In genomic region chr2:67515021-67515420, GRCh38 we compare ENCODE assay signal across 19 cellular contexts.
"Had no signal": no experiment of that assay in that cellular context is flagged by ENCODE, and none has a peak within 500 bp of the region (broad histone marks: within the 10 kb centered on the region; RNA-seq: fewer than 3 reads in every experiment).

No MANE protein-coding gene starts in this region.

- H3K4me1 ChIP-seq: gastrocnemius medialis had no signal

- H3K9me3 ChIP-seq: gastrocnemius medialis, mucosa of descending colon, suprapubic skin had no signal

- H3K27me3 ChIP-seq: gastrocnemius medialis, suprapubic skin had no signal

- H3K4me3 Mint-ChIP-seq: activated CD8-positive, alpha-beta T cell treated with anti-CD3 and anti-CD28 coated beads for 36 hours; activated naive CD8-positive, alpha-beta T cell treated with anti-CD3 and anti-CD28 coated beads, Interleukin-2, amount 10 ng/mL, durations not matched to agents 7 days and 5 days; activated T-cell treated with anti-CD3 and anti-CD28 coated beads, Interleukin-2, amount 50 U/mL, for 72 hours; naive thymus-derived CD8-positive, alpha-beta T cell had no signal

- DNase-seq: activated CD4-positive, alpha-beta T cell treated with anti-CD3 and anti-CD28 coated beads for 4 hours; activated CD8-positive, alpha-beta memory T cell treated with anti-CD3 and anti-CD28 coated beads, Interleukin-2, amount 50 U/mL, for 4 hours; activated CD8-positive, alpha-beta T cell treated with anti-CD3 and anti-CD28 coated beads for 36 hours; activated gamma-delta T cell treated with Interleukin-2 at 50 U/mL for 16 hours; activated naive CD8-positive, alpha-beta T cell treated with anti-CD3 and anti-CD28 coated beads, Interleukin-2, amount 10 ng/mL, durations not matched to agents 7 days and 5 days; activated T-cell treated with anti-CD3 and anti-CD28 coated beads, Interleukin-2, amount 50 U/mL, for 72 hours; anterior cingulate cortex; dorsolateral prefrontal cortex; gastrocnemius medialis; kidney glomerular epithelial cell; mucosa of descending colon; naive thymus-derived CD8-positive, alpha-beta T cell; nucleus accumbens; stimulated activated CD4-positive, alpha-beta T cell treated with anti-CD3 and anti-CD28 coated beads, Interleukin-2, amount 100 ng/mL, for 48 hours; stimulated activated naive CD4-positive, alpha-beta T cell treated with Interleukin-2 at 50 U/mL for 16 hours; SW 1271; WERI-Rb-1 had no signal

- H3K27ac Mint-ChIP-seq: activated CD8-positive, alpha-beta T cell treated with anti-CD3 and anti-CD28 coated beads for 36 hours; activated naive CD8-positive, alpha-beta T cell treated with anti-CD3 and anti-CD28 coated beads, Interleukin-2, amount 10 ng/mL, durations not matched to agents 7 days and 5 days; activated T-cell treated with anti-CD3 and anti-CD28 coated beads, Interleukin-2, amount 50 U/mL, for 72 hours; naive thymus-derived CD8-positive, alpha-beta T cell had no signal

- H3K27me3 Mint-ChIP-seq: activated CD8-positive, alpha-beta T cell treated with anti-CD3 and anti-CD28 coated beads for 36 hours; activated naive CD8-positive, alpha-beta T cell treated with anti-CD3 and anti-CD28 coated beads, Interleukin-2, amount 10 ng/mL, durations not matched to agents 7 days and 5 days had no signal

- H3K9me3 Mint-ChIP-seq: activated CD8-positive, alpha-beta T cell treated with anti-CD3 and anti-CD28 coated beads for 36 hours; activated naive CD8-positive, alpha-beta T cell treated with anti-CD3 and anti-CD28 coated beads, Interleukin-2, amount 10 ng/mL, durations not matched to agents 7 days and 5 days had no signal

- H3K4me1 Mint-ChIP-seq: activated naive CD8-positive, alpha-beta T cell treated with anti-CD3 and anti-CD28 coated beads, Interleukin-2, amount 10 ng/mL, durations not matched to agents 7 days and 5 days; naive thymus-derived CD8-positive, alpha-beta T cell had no signal

- H3K36me3 Mint-ChIP-seq: activated naive CD8-positive, alpha-beta T cell treated with anti-CD3 and anti-CD28 coated beads, Interleukin-2, amount 10 ng/mL, durations not matched to agents 7 days and 5 days; naive thymus-derived CD8-positive, alpha-beta T cell had no signal

- ATAC-seq: activated CD8-positive, alpha-beta T cell treated with anti-CD3 and anti-CD28 coated beads for 36 hours; activated T-cell treated with anti-CD3 and anti-CD28 coated beads, Interleukin-2, amount 50 U/mL, for 72 hours; gastrocnemius medialis; naive thymus-derived CD8-positive, alpha-beta T cell had no signal

- H3K27ac ChIP-seq: dorsolateral prefrontal cortex, gastrocnemius medialis, suprapubic skin, WERI-Rb-1 had no signal

- H3K4me3 ChIP-seq: dorsolateral prefrontal cortex, gastrocnemius medialis, lung, mucosa of descending colon, suprapubic skin had no signal

- H3K36me3 ChIP-seq: gastrocnemius medialis, suprapubic skin, WERI-Rb-1 had no signal
